In the genomic region with DNA sequence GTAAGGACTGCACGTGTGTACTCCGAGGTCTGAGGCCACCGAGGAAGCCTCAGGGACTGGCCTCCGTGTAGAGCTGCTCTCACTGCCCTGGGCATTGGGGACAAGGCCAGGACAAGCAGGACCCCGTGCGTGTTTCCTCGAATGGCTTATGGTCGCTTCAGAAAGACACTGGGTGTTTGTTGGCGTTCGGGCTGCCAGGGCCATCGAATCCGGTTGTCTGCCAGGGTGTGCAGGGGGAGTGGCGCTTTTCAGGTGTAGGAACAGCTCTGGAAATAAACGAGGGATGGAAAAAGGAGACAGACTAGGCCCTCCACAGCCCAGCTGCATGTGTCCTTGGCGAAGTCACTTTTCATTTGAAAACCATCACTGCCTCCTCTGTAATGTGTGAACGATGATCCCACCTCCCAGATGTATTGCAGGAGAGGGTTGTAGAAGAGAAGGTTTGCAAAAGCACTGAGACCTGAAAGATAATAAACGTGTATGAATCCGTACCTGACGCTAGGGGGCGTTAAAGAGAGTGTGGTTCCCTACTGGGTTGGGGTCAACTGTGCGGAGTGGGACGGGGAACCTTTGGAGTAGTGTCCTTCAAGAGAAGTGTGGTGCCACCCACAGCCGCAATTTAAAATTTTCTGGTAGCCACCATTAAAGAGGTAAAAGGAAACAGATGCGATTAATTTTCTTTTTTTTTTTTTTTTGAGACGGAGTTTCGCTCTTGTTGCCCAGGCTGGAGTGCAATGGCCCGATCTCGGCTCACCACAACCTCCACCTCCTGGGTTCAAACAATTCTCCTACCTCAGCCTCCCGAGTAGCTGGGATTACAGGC, we compare ENCODE assay signal across 7 cellular contexts. TPM values are rescaled to one million over a fixed set of nuclear protein-coding genes. Genes with fewer than 3 reads are reported as not detected.
DNase-seq lines count a peak whose midpoint lies in the region; ATAC-seq and TF ChIP-seq lines count a peak whose summit lies in the region.

No MANE protein-coding gene starts in this region.

- H3K27me3 Mint-ChIP-seq in activated CD4-positive, alpha-beta T cell treated with anti-CD3 and anti-CD28 coated beads, Interleukin-2, amount 10 ng/mL, durations not matched to agents 7 days and 5 days, result no peaks in the 10 kb centered on the region

- peaks cover 71% of the 10 kb centered on the region for H3K4me1 Mint-ChIP-seq in activated CD4-positive, alpha-beta T cell treated with anti-CD3 and anti-CD28 coated beads, Interleukin-2, amount 10 ng/mL, durations not matched to agents 7 days and 5 days

- H3K4me3 ChIP-seq in fibroblast of the aortic adventitia (ENCODE audit: low read depth, low read length), result no peak overlapping the region

- CTCF ChIA-PET in activated CD4-positive, alpha-beta T cell treated with anti-CD3 and anti-CD28 coated beads, Interleukin-2, amount 10 ng/mL, durations not matched to agents 7 days and 5 days (lab: Charles Lee), result interaction anchor here (0.5 to 6.2 kb wide), 19 partner anchors 8 to 689 kb away, joined by 3 to 38 read pairs (median 5); partner anchors contain the start of genes IL32, PKMYT1 and ZNF213

- peak; percentile 50 for TF ChIP-seq CTCF in fibroblast of the aortic adventitia (IDR thresholded peaks at IDR 0.05; ENCODE audit: insufficient read depth, low read length)

- H3K27ac Mint-ChIP-seq in activated CD4-positive, alpha-beta T cell treated with anti-CD3 and anti-CD28 coated beads, Interleukin-2, amount 10 ng/mL, durations not matched to agents 7 days and 5 days, result peak overlapping the region; percentile 87

- no peak for ATAC-seq in HG02588 (IDR thresholded peaks at IDR 0.05; ENCODE audit: unreplicated experiment)

- H3K9me3 Mint-ChIP-seq in activated CD4-positive, alpha-beta T cell treated with anti-CD3 and anti-CD28 coated beads, Interleukin-2, amount 10 ng/mL, durations not matched to agents 7 days and 5 days, result no peaks in the 10 kb centered on the region

- H3K36me3 Mint-ChIP-seq in activated CD4-positive, alpha-beta T cell treated with anti-CD3 and anti-CD28 coated beads, Interleukin-2, amount 10 ng/mL, durations not matched to agents 7 days and 5 days (ENCODE audit: low read depth), result no peaks in the 10 kb centered on the region

- POLR2A ChIA-PET in activated CD4-positive, alpha-beta T cell treated with anti-CD3 and anti-CD28 coated beads, Interleukin-2, amount 10 ng/mL, durations not matched to agents 7 days and 5 days (lab: Charles Lee), result interaction anchor here (1.3 kb wide), 1 partner anchor 28 kb away, joined by 3 read pairs; no protein-coding TSS in a partner anchor

- DNase-seq in ELR (ENCODE audit: low read depth), result peak; percentile 61
- DNase-seq in Kasumi-1 (lab: John Stamatoyannopoulos, UW), result peak; percentile 35 to 39
- peak; percentile 73 for DNase-seq in activated CD4-positive, alpha-beta T cell treated with anti-CD3 and anti-CD28 coated beads, Interleukin-2, amount 10 ng/mL, durations not matched to agents 7 days and 5 days
- DNase-seq in fibroblast of the aortic adventitia (ENCODE audit: low read depth), result no peak
- peak; percentile 63 for DNase-seq in stimulated activated CD4-positive, alpha-beta T cell treated with anti-CD3 and anti-CD28 coated beads, Interleukin-4, amount 100 ng/mL, for 24 hours
- DNase-seq in GOT3 (lab: John Stamatoyannopoulos, UW), result no peak

- H3K4me3 Mint-ChIP-seq in activated CD4-positive, alpha-beta T cell treated with anti-CD3 and anti-CD28 coated beads, Interleukin-2, amount 10 ng/mL, durations not matched to agents 7 days and 5 days, result peak overlapping the region; percentile 66

RNA-seq across cellular contexts. Expression of gene ZSCAN10, which starts 2.1 kb away (rescaled TPM):
- under 1 TPM; 0.29 to 0.35 TPM for total RNA-seq in activated CD4-positive, alpha-beta T cell treated with anti-CD3 and anti-CD28 coated beads, Interleukin-2, amount 10 ng/mL, durations not matched to agents 7 days and 5 days
- not detected in 2 replicates for total RNA-seq in fibroblast of the aortic adventitia (ENCODE audit: low replicate concordance)

RNA-seq across cellular contexts. Expression of gene ZNF205, which starts 11.2 kb away (rescaled TPM):
- total RNA-seq in activated CD4-positive, alpha-beta T cell treated with anti-CD3 and anti-CD28 coated beads, Interleukin-2, amount 10 ng/mL, durations not matched to agents 7 days and 5 days, result not detected
- 12.3 and 14.7 TPM in 2 replicates for total RNA-seq in fibroblast of the aortic adventitia (ENCODE audit: low replicate concordance)

RNA-seq across cellular contexts. Expression of gene ZNF213, which starts 33.6 kb away (rescaled TPM):
- 10 to 100 TPM in 1 of 2 experiments, 1 to 10 TPM in 1; 9.9 to 11.1 TPM for total RNA-seq in activated CD4-positive, alpha-beta T cell treated with anti-CD3 and anti-CD28 coated beads, Interleukin-2, amount 10 ng/mL, durations not matched to agents 7 days and 5 days
- total RNA-seq in fibroblast of the aortic adventitia (ENCODE audit: low replicate concordance), result 6.9 and 7.0 TPM in 2 replicates

RNA-seq across cellular contexts. Expression of gene IL32, which starts 35.8 kb away (rescaled TPM):
- total RNA-seq in activated CD4-positive, alpha-beta T cell treated with anti-CD3 and anti-CD28 coated beads, Interleukin-2, amount 10 ng/mL, durations not matched to agents 7 days and 5 days, result 1,000 to 10,000 TPM; 2,973 to 3,212 TPM
- total RNA-seq in fibroblast of the aortic adventitia (ENCODE audit: low replicate concordance), result 7.6 and 7.8 TPM in 2 replicates

RNA-seq across cellular contexts. Expression of gene MMP25, which starts 54.9 kb away (rescaled TPM):
- 10 to 100 TPM; 18.1 to 19.8 TPM for total RNA-seq in activated CD4-positive, alpha-beta T cell treated with anti-CD3 and anti-CD28 coated beads, Interleukin-2, amount 10 ng/mL, durations not matched to agents 7 days and 5 days
- total RNA-seq in fibroblast of the aortic adventitia (ENCODE audit: low replicate concordance), result not detected in 2 replicates

Comparison
In these comparisons a context has a peak if more than half of its experiments do, and no peak if none do; other contexts are left out.
1. DNase-seq: peak in ELR (single experiment), Kasumi-1 (2 of 2), activated CD4-positive, alpha-beta T cell treated with anti-CD3 and anti-CD28 coated beads, Interleukin-2, amount 10 ng/mL, durations not matched to agents 7 days and 5 days (single experiment) and stimulated activated CD4-positive, alpha-beta T cell treated with anti-CD3 and anti-CD28 coated beads, Interleukin-4, amount 100 ng/mL, for 24 hours (single experiment); none in fibroblast of the aortic adventitia (single experiment) and GOT3 (single experiment).
2. RNA of gene ZNF205, which starts 11.2 kb away (total RNA-seq): 12.3 to 14.7 TPM in fibroblast of the aortic adventitia; not detected in activated CD4-positive, alpha-beta T cell treated with anti-CD3 and anti-CD28 coated beads, Interleukin-2, amount 10 ng/mL, durations not matched to agents 7 days and 5 days; every median in the first group is over 10 times any median in the second.